8 cellular contexts compared by ENCODE assay signal in the genomic region with DNA sequence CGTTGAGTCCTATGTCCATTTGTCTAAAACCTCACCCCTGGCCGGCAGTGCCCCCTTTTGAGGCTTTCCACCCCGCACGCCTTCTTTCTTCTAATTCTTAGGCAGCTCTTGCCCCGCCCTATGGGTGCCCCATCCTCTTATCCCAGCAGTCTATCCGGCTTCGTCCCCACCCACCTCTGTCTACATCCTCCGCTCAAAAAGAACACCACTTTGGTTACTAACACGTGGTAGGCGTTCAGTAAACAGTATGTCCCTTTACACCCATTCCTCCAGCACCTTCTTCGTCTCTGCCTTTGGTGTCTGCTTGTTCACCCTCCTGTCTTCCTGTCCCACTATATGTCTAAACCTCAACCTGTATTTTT. TPM values are rescaled to one million over a fixed set of nuclear protein-coding genes. Genes with fewer than 3 reads are reported as not detected.
DNase-seq lines count a peak whose midpoint lies in the region; ATAC-seq and TF ChIP-seq lines count a peak whose summit lies in the region.

No MANE protein-coding gene starts in this region.

- in situ Hi-C loops in ACHN (cut with HindIII; ENCODE audit: low pct_ligation_motif_present, low pct_unique_long_range_greater_than_20kb, low sequenced_read_pairs): no loop called here

- H3K36me3 ChIP-seq in H7 (replicated peaks; ENCODE audit: control insufficient read depth, insufficient read depth, low read length) (no peaks in the 10 kb centered on the region), skeletal muscle satellite cell (ENCODE audit: insufficient read depth, low read length) (no peaks in the 10 kb centered on the region)

- H3K9ac ChIP-seq in skeletal muscle satellite cell (ENCODE audit: low read depth, low read length): no peak overlapping the region

- H3K4me2 ChIP-seq in skeletal muscle satellite cell (ENCODE audit: low read length): peak overlapping the region; percentile 82

- ATAC-seq in T-helper 17 cell: peak; percentile 45
- no peak for ATAC-seq in GM19452 (IDR thresholded peaks at IDR 0.05; ENCODE audit: unreplicated experiment)

- H3K27me3 Mint-ChIP-seq in T-helper 17 cell: peaks cover 9% of the 10 kb centered on the region
- H3K27me3 Mint-ChIP-seq in glutamatergic neuron (ENCODE audit: unreplicated experiment): peaks cover 2% of the 10 kb centered on the region

- no peak for TF ChIP-seq CTCF in glutamatergic neuron (IDR thresholded peaks at IDR 0.05; ENCODE audit: partially characterized antibody, unreplicated experiment)

- H3K4me3 ChIP-seq in H7 (ENCODE audit: insufficient read depth, low read depth, low read length) (peak overlapping the region; percentile 46), skeletal muscle satellite cell (ENCODE audit: low read length) (peak overlapping the region; percentile 64)

- no peaks in the 10 kb centered on the region for H3K27me3 ChIP-seq in H7 (ENCODE audit: control insufficient read depth, insufficient read depth, low read length)
- no peaks in the 10 kb centered on the region for H3K27me3 ChIP-seq in skeletal muscle satellite cell (ENCODE audit: control insufficient read depth, insufficient read depth, low read length)

- H3K4me3 Mint-ChIP-seq in T-helper 17 cell: peak overlapping the region; percentile 89
- peak overlapping the region; percentile 81 for H3K4me3 Mint-ChIP-seq in glutamatergic neuron (ENCODE audit: unreplicated experiment)

- no peaks in the 10 kb centered on the region for H3K9me3 Mint-ChIP-seq in glutamatergic neuron (ENCODE audit: unreplicated experiment)

- H3K4me1 Mint-ChIP-seq in T-helper 17 cell (peaks cover 11% of the 10 kb centered on the region), glutamatergic neuron (ENCODE audit: low read depth, unreplicated experiment) (peaks cover 1% of the 10 kb centered on the region)

- H3K36me3 Mint-ChIP-seq in T-helper 17 cell (ENCODE audit: low read depth): no peaks in the 10 kb centered on the region
- no peaks in the 10 kb centered on the region for H3K36me3 Mint-ChIP-seq in glutamatergic neuron (ENCODE audit: unreplicated experiment)

- H3K9me3 ChIP-seq in T-helper 17 cell (ENCODE audit: control insufficient read depth, low read length, poor library complexity, severe bottlenecking) (no peaks in the 10 kb centered on the region), skeletal muscle satellite cell (replicated peaks; ENCODE audit: low read length) (no peaks in the 10 kb centered on the region)

- peaks cover 13% of the 10 kb centered on the region for H3K4me1 ChIP-seq in skeletal muscle satellite cell (ENCODE audit: control insufficient read depth, insufficient read depth, low read length)

- DNase-seq in H7: peak; percentile 55
- no peak for DNase-seq in T-helper 17 cell
- DNase-seq in glutamatergic neuron: no peak
- DNase-seq in ACHN: no peak
- DNase-seq in HK-2 (ENCODE audit: unreplicated experiment): no peak
- DNase-seq in stimulated activated CD4-positive, alpha-beta T cell treated with anti-CD3 and anti-CD28 coated beads, Interleukin-4, amount 100 ng/mL, for 24 hours: no peak

- H3K27ac Mint-ChIP-seq in T-helper 17 cell (no peak overlapping the region), glutamatergic neuron (ENCODE audit: unreplicated experiment) (no peak overlapping the region)

RNA-seq across cellular contexts. Expression of a gene that starts 39.2 kb away (rescaled TPM):
- 9.5 and 16.1 TPM in 2 replicates for total RNA-seq in H7 (2014; rRNA removed; shearing (Covaris generic))
- total RNA-seq in T-helper 17 cell (1 to 10 TPM in 1 of 2 donors, under 1 TPM in 1; 0.94 to 3.3 TPM), glutamatergic neuron (ENCODE audit: unreplicated experiment) (1.1 TPM)
- 0.76 and 0.87 TPM in 2 replicates for total RNA-seq in skeletal muscle satellite cell (2012; rRNA removed)
